ENCODE assay signal across 24 cellular contexts in genomic region chr13:31870511-31870910, GRCh38.
DNase-seq lines count a peak whose midpoint lies in the region; ATAC-seq and TF ChIP-seq lines count a peak whose summit lies in the region.
"Had no signal": no experiment of that assay in that cellular context is flagged by ENCODE, and none has a peak within 500 bp of the region (broad histone marks: within the 10 kb centered on the region; RNA-seq: fewer than 3 reads in every experiment).

No MANE protein-coding gene starts in this region.

- H4K20me1 ChIP-seq in mammary epithelial cell (ENCODE audit: insufficient read depth, low read length): no peaks in the 10 kb centered on the region

- WGBS in mammary epithelial cell (ENCODE audit: low coverage, missing lambda C conversion rate): 43% methylated on average over 2 of the region's 2 CpGs

- H3K79me2 ChIP-seq in mammary epithelial cell (ENCODE audit: insufficient read depth, low read length): no peaks in the 10 kb centered on the region

- H3K27ac ChIP-seq in mammary epithelial cell (ENCODE audit: insufficient read depth, low read depth, low read length): no peak overlapping the region
- H3K27ac ChIP-seq: A549 had no signal

- no peak overlapping the region for H2AFZ ChIP-seq in mammary epithelial cell (ENCODE audit: low read depth, low read length)

- peak; percentile 3 for DNase-seq in Daoy (ENCODE audit: low read depth)
- DNase-seq in M059J (ENCODE audit: low read depth): peak; percentile 19
- peak; percentile 14 for DNase-seq in mammary epithelial cell
- DNase-seq in foreskin melanocyte: peak; percentile 82
- DNase-seq in KG1 (lab: John Stamatoyannopoulos, UW): no peak
- no peak for DNase-seq in stimulated activated naive CD4-positive, alpha-beta T cell treated with Interleukin-2 at 50 U/mL for 16 hours (lab: John Stamatoyannopoulos, UW)
- DNase-seq: Caco-2; CD4-positive, alpha-beta T cell; DMS53; H7; HFFc6; IMR-90; Kasumi-1; NCI-H1417; NCI-H187; NCI-H2227 treated with DMSO at 0.1 percent for 48 hours; NCI-H510A treated with DMSO at 0.1 percent for 48 hours; NCI-H774; OCI-M1; SHP77 had no signal

- no peak overlapping the region for H3K9ac ChIP-seq in mammary epithelial cell (ENCODE audit: insufficient read depth, low read length)

- BruUV-seq in mammary epithelial cell (replicated peaks; lab: Mats Ljungman, UMichigan): no TSS peak

- H3K9me3 ChIP-seq in mammary epithelial cell (replicated peaks; ENCODE audit: insufficient read depth, low read length): no peaks in the 10 kb centered on the region
- H3K9me3 ChIP-seq: A549, Caco-2 had no signal

- intact Hi-C loops in mammary epithelial cell (cut with micrococcal nuclease): no loop called here

- peaks cover 7% of the 10 kb centered on the region for H3K4me1 ChIP-seq in mammary epithelial cell (ENCODE audit: insufficient read depth, low read length)
- H3K4me1 ChIP-seq: A549, Caco-2 had no signal

- CTCF ChIA-PET in mammary epithelial cell (lab: Charles Lee; ENCODE audit: low non-redundant PET): no interaction called here

- TF ChIP-seq CTCF in mammary epithelial cell (conservative IDR thresholded peaks at IDR 0.05 in 1 of 2, IDR thresholded peaks at IDR 0.05 in 1 of 2; ENCODE audit: extremely low read depth in 1 of 2, insufficient read depth in 1 of 2, low read depth in 1 of 2, low read length in 2 of 2): no peak

- H3K4me2 ChIP-seq in mammary epithelial cell (ENCODE audit: insufficient read depth, low read depth, low read length): no peak overlapping the region
- H3K4me2 ChIP-seq: A549 had no signal

- H3K36me3 ChIP-seq in mammary epithelial cell (ENCODE audit: insufficient read depth, low read length): no peaks in the 10 kb centered on the region

- in situ Hi-C loops in mammary epithelial cell (cut with MboI; ENCODE audit: low sequenced_read_pairs in 2 of 2): no loop called here

- dilution Hi-C loops in mammary epithelial cell (cut with HindIII; ENCODE audit: low sequenced_read_pairs): no loop called here

- no peaks in the 10 kb centered on the region for H3K27me3 ChIP-seq in mammary epithelial cell (ENCODE audit: insufficient read depth, low read length)

- no peak overlapping the region for H3K4me3 ChIP-seq in mammary epithelial cell (replicated peaks in 1 of 3; ENCODE audit: insufficient read depth in 1 of 3, low read depth in 2 of 3, low read length in 3 of 3)
- H3K4me3 ChIP-seq: A549 had no signal

- ATAC-seq in HG03135 (IDR thresholded peaks at IDR 0.05; ENCODE audit: unreplicated experiment): no peak
- ATAC-seq in HG03460 (IDR thresholded peaks at IDR 0.05; ENCODE audit: unreplicated experiment): no peak
- ATAC-seq: A549, SK-N-SH treated with all-trans-retinoic acid at 6 μM for 48 hours had no signal

Comparison
In these comparisons a context has a peak if more than half of its experiments do, and no peak if none do; other contexts are left out.
1. DNase-seq: peak in Daoy (single experiment), M059J (single experiment), mammary epithelial cell (single experiment) and foreskin melanocyte (single experiment); none in KG1 (single experiment) and stimulated activated naive CD4-positive, alpha-beta T cell treated with Interleukin-2 at 50 U/mL for 16 hours (single experiment).